Comparison of ENCODE assay signal across 19 cellular contexts in the genomic region with DNA sequence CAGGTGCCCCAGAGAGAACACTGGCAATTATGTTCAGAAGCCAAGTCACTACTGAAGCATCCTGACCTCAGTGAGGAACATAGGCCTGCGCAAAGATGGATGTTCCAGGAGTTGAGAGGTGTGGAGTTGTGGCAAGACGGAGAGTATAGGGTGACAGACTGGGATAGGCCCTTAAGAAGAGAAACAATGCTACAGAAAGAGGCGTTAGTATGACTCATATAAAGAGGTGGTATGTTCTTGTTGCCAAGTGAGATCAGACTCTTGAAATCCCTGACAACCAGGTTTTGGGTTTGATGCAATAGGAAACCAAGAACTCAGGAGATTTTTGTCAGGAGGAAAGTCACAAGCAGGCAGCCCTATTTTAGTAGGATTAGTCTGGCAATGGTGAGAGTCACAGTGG.
DNase-seq lines count a peak whose midpoint lies in the region; ATAC-seq, FAIRE-seq and TF ChIP-seq lines count a peak whose summit lies in the region.
"Had no signal": no experiment of that assay in that cellular context is flagged by ENCODE, and none has a peak within 500 bp of the region (broad histone marks: within the 10 kb centered on the region; RNA-seq: fewer than 3 reads in every experiment).

No MANE protein-coding gene starts in this region.

- no peaks in the 10 kb centered on the region for H3K27me3 ChIP-seq in endothelial cell of umbilical vein (ENCODE audit: control insufficient read depth in 2 of 2, insufficient read depth in 2 of 2, low read length in 2 of 2)
- H3K27me3 ChIP-seq: right atrium auricular region had no signal

- H2AFZ ChIP-seq in endothelial cell of umbilical vein (ENCODE audit: low read depth, low read length), result peak overlapping the region; percentile 40

- ATAC-seq in HG02610 (IDR thresholded peaks at IDR 0.05; ENCODE audit: unreplicated experiment), result no peak

- H3K4me1 Mint-ChIP-seq in immature natural killer cell, result no peaks in the 10 kb centered on the region
- H3K4me1 Mint-ChIP-seq: nephron progenitor cell had no signal

- POLR2A ChIA-PET in endothelial cell of umbilical vein (lab: Charles Lee), result no interaction called here

- DNase-seq in HT1080 (ENCODE audit: low read depth) (peak; percentile 81), RKO (ENCODE audit: low spot score) (peak; percentile 2), endothelial cell of umbilical vein (ENCODE audit: low read depth, low spot score) (peak; percentile 14), putamen (ENCODE audit: low spot score) (peak; percentile 10), immature natural killer cell (no peak), H54 (ENCODE audit: insufficient read length, low spot score) (no peak), posterior cingulate gyrus (no peak)
- DNase-seq: activated CD4-positive, alpha-beta T cell treated with anti-CD3 and anti-CD28 coated beads, Interleukin-2, amount 50 U/mL, for 48 hours; Caco-2; H7; NCI-H748 treated with DMSO at 0.1 percent for 48 hours; nephron progenitor cell; stimulated activated CD4-positive, alpha-beta T cell treated with anti-CD3 and anti-CD28 coated beads, Interleukin-2, amount 100 ng/mL, for 24 hours had no signal

- H3K79me2 ChIP-seq in endothelial cell of umbilical vein (ENCODE audit: control insufficient read depth, insufficient read depth, low read length), result no peaks in the 10 kb centered on the region

- no peak overlapping the region for H3K27ac ChIP-seq in endothelial cell of umbilical vein (ENCODE audit: insufficient read depth, low read depth, low read length)
- H3K27ac ChIP-seq: right atrium auricular region, thoracic aorta had no signal

- intact Hi-C loops in endothelial cell of umbilical vein (cut with micrococcal nuclease) (loop anchor here (2.0 kb wide), 1 partner anchor 285 kb away; no protein-coding TSS in a partner anchor), posterior cingulate gyrus (cut with DNase I) (no loop called here)

- H3K27ac Mint-ChIP-seq in immature natural killer cell, result no peak overlapping the region
- H3K27ac Mint-ChIP-seq: nephron progenitor cell had no signal

- H3K27me3 Mint-ChIP-seq in immature natural killer cell (ENCODE audit: low read depth in 3 of 3), result no peaks in the 10 kb centered on the region

- TF ChIP-seq POLR2A in endothelial cell of umbilical vein (IDR thresholded peaks at IDR 0.05; ENCODE audit: low read depth, low read length), result no peak
- no peak for TF ChIP-seq POLR2A in H54 (IDR thresholded peaks at IDR 0.05; ENCODE audit: low read depth, low read length)

- no peak overlapping the region for H3K4me3 ChIP-seq in endothelial cell of umbilical vein (replicated peaks in 1 of 3; ENCODE audit: insufficient read depth in 1 of 3, low read depth in 1 of 3, low read length in 3 of 3)
- H3K4me3 ChIP-seq: right atrium auricular region, thoracic aorta had no signal

- H3K4me3 Mint-ChIP-seq in immature natural killer cell, result no peak overlapping the region
- H3K4me3 Mint-ChIP-seq: nephron progenitor cell had no signal

- no peak for FAIRE-seq in endothelial cell of umbilical vein (lab: Jason Lieb, UNC)
- FAIRE-seq in H54 (lab: Jason Lieb, UNC), result no peak
- FAIRE-seq: GM12892, HTR-8/SVneo, keratinocyte had no signal

- dilution Hi-C loops in endothelial cell of umbilical vein (cut with MboI; ENCODE audit: extremely low pct_ligation_motif_present, low sequenced_read_pairs), result no loop called here

- CTCF ChIA-PET in endothelial cell of umbilical vein (lab: Charles Lee), result no interaction called here

- H3K9me1 ChIP-seq in endothelial cell of umbilical vein (replicated peaks; ENCODE audit: control insufficient read depth, extremely low read depth, insufficient read depth, low read length), result no peaks in the 10 kb centered on the region

- H3K36me3 Mint-ChIP-seq in immature natural killer cell, result no peaks in the 10 kb centered on the region

- H3K4me1 ChIP-seq in endothelial cell of umbilical vein (ENCODE audit: control insufficient read depth, extremely low read depth, insufficient read depth, low read length), result peaks cover 34% of the 10 kb centered on the region
- H3K4me1 ChIP-seq: Caco-2 had no signal

- no peak for TF ChIP-seq CTCF in endothelial cell of umbilical vein (IDR thresholded peaks at IDR 0.05; ENCODE audit: extremely low read depth in 1 of 2, insufficient read depth in 1 of 2, low read depth in 1 of 2, low read length in 2 of 2)

- no peaks in the 10 kb centered on the region for H3K9me3 ChIP-seq in endothelial cell of umbilical vein (replicated peaks; ENCODE audit: control insufficient read depth, insufficient read depth, low read length)
- H3K9me3 ChIP-seq: Caco-2, right atrium auricular region, thoracic aorta had no signal

- H3K36me3 ChIP-seq in endothelial cell of umbilical vein (ENCODE audit: control insufficient read depth in 2 of 2, extremely low read depth in 1 of 2, insufficient read depth in 2 of 2, low read length in 2 of 2), result no peaks in the 10 kb centered on the region
- H3K36me3 ChIP-seq: right atrium auricular region, thoracic aorta had no signal

- H4K20me1 ChIP-seq in endothelial cell of umbilical vein (replicated peaks; ENCODE audit: control insufficient read depth, extremely low read depth, insufficient read depth, low read length), result no peaks in the 10 kb centered on the region

- no TSS peak for BruUV-seq in endothelial cell of umbilical vein (replicated peaks; lab: Mats Ljungman, UMichigan)

- H3K4me2 ChIP-seq in endothelial cell of umbilical vein (ENCODE audit: insufficient read depth, low read length), result no peak overlapping the region

- H3K9me3 Mint-ChIP-seq in immature natural killer cell, result peaks cover 0 to 19% (median 8%) of the 10 kb centered on the region in 6 donors
- H3K9me3 Mint-ChIP-seq: nephron progenitor cell had no signal

- no peak overlapping the region for H3K9ac ChIP-seq in endothelial cell of umbilical vein (replicated peaks; ENCODE audit: extremely low read depth, insufficient read depth, low read length)

TF ChIP-seq in endothelial cell of umbilical vein, 7 proteins besides CTCF, POLR2A, EP300 and RAD21:
- TF ChIP-seq MYC (IDR thresholded peaks at IDR 0.05; ENCODE audit: low read depth, low read length), result no peak
- TF ChIP-seq JUN (IDR thresholded peaks at IDR 0.05; ENCODE audit: borderline replicate concordance, insufficient read depth, insufficient read length, low read depth), result peak; percentile 67
- no peak for TF ChIP-seq FOS (IDR thresholded peaks at IDR 0.05; ENCODE audit: borderline replicate concordance, insufficient read depth, low read length)

Comparison
In these comparisons a context has a peak if more than half of its experiments do, and no peak if none do; other contexts are left out.
1. DNase-seq: peak in HT1080 (single experiment), RKO (single experiment), endothelial cell of umbilical vein (single experiment) and putamen (single experiment); none in immature natural killer cell (0 of 3), H54 (single experiment) and posterior cingulate gyrus (0 of 10).